In the genomic region with DNA sequence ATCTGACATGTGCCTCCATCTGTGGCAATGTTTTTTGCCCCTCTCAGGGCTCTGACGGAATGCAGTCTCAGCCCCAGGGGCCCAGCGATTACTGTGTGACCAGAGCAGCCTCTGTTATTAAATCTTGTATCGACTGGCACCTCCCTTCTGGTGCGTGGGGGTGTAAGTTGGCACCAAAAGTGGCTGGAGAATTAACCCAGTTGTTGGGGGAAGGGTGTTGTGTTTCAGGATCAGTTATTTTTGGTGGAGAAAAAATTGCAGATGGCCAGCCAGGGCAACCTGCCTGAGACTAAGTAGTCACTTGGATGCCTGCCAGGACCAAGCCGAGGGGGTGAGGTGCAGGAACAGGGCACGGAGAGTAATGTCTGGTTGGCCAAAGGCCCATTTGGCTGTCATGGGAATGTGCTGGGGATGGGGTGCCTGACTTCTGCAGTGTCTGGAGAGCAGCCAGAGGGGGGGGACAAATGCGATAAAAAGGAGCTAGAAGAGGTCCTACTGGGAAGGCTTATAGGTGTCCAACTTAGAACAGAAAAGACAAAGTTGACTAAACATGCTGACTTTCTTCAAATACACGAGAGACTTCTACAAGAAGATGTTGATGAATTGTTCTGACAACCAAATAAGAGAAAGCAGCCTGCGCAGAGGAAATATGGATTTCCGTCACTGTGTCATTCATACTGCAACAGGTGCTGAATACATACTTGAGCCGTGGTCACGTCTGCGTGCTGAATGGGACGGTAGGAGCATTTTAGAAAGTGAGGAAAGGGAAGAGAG, we compare ENCODE assay signal across 10 cellular contexts.
A peak's percentile ranks its signal among the peaks of the same experiment; 100 is the strongest.
DNase-seq lines count a peak whose midpoint lies in the region; ATAC-seq and TF ChIP-seq lines count a peak whose summit lies in the region.
"Had no signal": no experiment of that assay in that cellular context is flagged by ENCODE, and none has a peak within 500 bp of the region (broad histone marks: within the 10 kb centered on the region; RNA-seq: fewer than 3 reads in every experiment).

No MANE protein-coding gene starts in this region.

- H3K9me3 ChIP-seq in psoas muscle = no peaks in the 10 kb centered on the region

- peak overlapping the region; percentile 81 for H3K27ac ChIP-seq in psoas muscle

- POLR2A ChIA-PET in activated CD4-positive, alpha-beta memory T cell treated with anti-CD3 and anti-CD28 coated beads for 36 hours (lab: Charles Lee) = no interaction called here

- in situ Hi-C loops in astrocyte of the spinal cord (cut with HindIII; ENCODE audit: low sequenced_read_pairs) = no loop called here

- no peak overlapping the region for H3K4me3 ChIP-seq in astrocyte of the spinal cord (ENCODE audit: low read depth, low read length)
- H3K4me3 ChIP-seq in psoas muscle = peak overlapping the region; percentile 34

- peaks cover 20% of the 10 kb centered on the region for H3K4me1 ChIP-seq in psoas muscle

- intact Hi-C loops in psoas muscle (cut with DNase I) = no loop called here
- intact Hi-C loops in activated CD4-positive, alpha-beta memory T cell treated with anti-CD3 and anti-CD28 coated beads for 36 hours (cut with micrococcal nuclease) = no loop called here

- H3K4me3 Mint-ChIP-seq in activated CD4-positive, alpha-beta memory T cell treated with anti-CD3 and anti-CD28 coated beads for 36 hours = no peak overlapping the region
- H3K4me3 Mint-ChIP-seq: activated T-cell treated with anti-CD3 and anti-CD28 coated beads, Interleukin-2, amount 50 U/mL, for 72 hours had no signal

- TF ChIP-seq CTCF in astrocyte of the spinal cord (IDR thresholded peaks at IDR 0.05; ENCODE audit: low read depth, low read length) (no peak), psoas muscle (IDR thresholded peaks at IDR 0.05) (no peak)

- H3K4me1 Mint-ChIP-seq in activated CD4-positive, alpha-beta memory T cell treated with anti-CD3 and anti-CD28 coated beads for 36 hours (ENCODE audit: low read depth) = peaks cover 11% of the 10 kb centered on the region

- WGBS in psoas muscle, 3 donors = 13 to 20% (median 16%) methylated on average over 14 of the region's 14 CpGs

- no peaks in the 10 kb centered on the region for H3K36me3 ChIP-seq in psoas muscle (ENCODE audit: insufficient read depth in 1 of 2, low read depth in 1 of 2)

- ATAC-seq in psoas muscle (peak; percentile 83 to 91 (median 88)), GM21737 (IDR thresholded peaks at IDR 0.05; ENCODE audit: unreplicated experiment) (no peak), HG03025 (IDR thresholded peaks at IDR 0.05; ENCODE audit: low FRiP score, unreplicated experiment) (no peak)
- ATAC-seq: stimulated activated naive CD8-positive, alpha-beta T cell treated with anti-CD3 and anti-CD28 coated beads, Interleukin-15, Interleukin-2, amounts not matched to agents 100 U/mL and 50 U/mL, for 24 hours had no signal

- CTCF ChIA-PET in activated CD4-positive, alpha-beta memory T cell treated with anti-CD3 and anti-CD28 coated beads for 36 hours (lab: Charles Lee) = no interaction called here

- peaks cover 3% of the 10 kb centered on the region for H3K27me3 Mint-ChIP-seq in activated CD4-positive, alpha-beta memory T cell treated with anti-CD3 and anti-CD28 coated beads for 36 hours

- DNase-seq in HK-2 (ENCODE audit: unreplicated experiment) (peak; percentile 11), NCI-H2171 treated with DMSO at 0.1 percent for 48 hours (lab: John Stamatoyannopoulos, UW) (peak; percentile 81), astrocyte of the spinal cord (ENCODE audit: low read depth, low spot score) (peak; percentile 11), psoas muscle (peak; percentile 61 to 88), HCEC 1CT (no peak)
- DNase-seq in activated CD4-positive, alpha-beta memory T cell treated with anti-CD3 and anti-CD28 coated beads for 36 hours = no peak
- DNase-seq: activated T-cell treated with anti-CD3 and anti-CD28 coated beads, Interleukin-2, amount 50 U/mL, for 72 hours; stimulated activated naive CD8-positive, alpha-beta T cell treated with anti-CD3 and anti-CD28 coated beads, Interleukin-15, Interleukin-2, amounts not matched to agents 100 U/mL and 50 U/mL, for 24 hours had no signal

- no peaks in the 10 kb centered on the region for H3K36me3 Mint-ChIP-seq in activated CD4-positive, alpha-beta memory T cell treated with anti-CD3 and anti-CD28 coated beads for 36 hours

- no peaks in the 10 kb centered on the region for H3K27me3 ChIP-seq in psoas muscle (ENCODE audit: insufficient read depth in 3 of 3, low read length in 2 of 3)

- H3K9me3 Mint-ChIP-seq in activated CD4-positive, alpha-beta memory T cell treated with anti-CD3 and anti-CD28 coated beads for 36 hours = no peaks in the 10 kb centered on the region
- H3K9me3 Mint-ChIP-seq: activated T-cell treated with anti-CD3 and anti-CD28 coated beads, Interleukin-2, amount 50 U/mL, for 72 hours had no signal

- H3K27ac Mint-ChIP-seq in activated CD4-positive, alpha-beta memory T cell treated with anti-CD3 and anti-CD28 coated beads for 36 hours = no peak overlapping the region
- H3K27ac Mint-ChIP-seq: activated T-cell treated with anti-CD3 and anti-CD28 coated beads, Interleukin-2, amount 50 U/mL, for 72 hours had no signal

Comparison
In these comparisons a context has a peak if more than half of its experiments do, and no peak if none do; other contexts are left out.
1. DNase-seq: peak in HK-2 (single experiment), NCI-H2171 treated with DMSO at 0.1 percent for 48 hours (single experiment), astrocyte of the spinal cord (single experiment) and psoas muscle (2 of 2); none in HCEC 1CT (single experiment) and activated CD4-positive, alpha-beta memory T cell treated with anti-CD3 and anti-CD28 coated beads for 36 hours (single experiment).
2. ATAC-seq: peak in psoas muscle (4 of 4); none in GM21737 (single experiment) and HG03025 (single experiment).